ENCODE assay signal across 23 cellular contexts in genomic region chr12:125072496-125072895, GRCh38.
"Had no signal": no experiment of that assay in that cellular context is flagged by ENCODE, and none has a peak within 500 bp of the region (broad histone marks: within the 10 kb centered on the region; RNA-seq: fewer than 3 reads in every experiment).

No MANE protein-coding gene starts in this region.

- DNase-seq: colonic mucosa; cortex of kidney; effector CD8-positive, alpha-beta T cell; effector memory CD8-positive, alpha-beta T cell; endodermal cell; foreskin keratinocyte; gastrocnemius medialis; glutamatergic neuron; heart right ventricle; hippocampal formation; left cardiac atrium; left lung; left ventricle myocardium superior; lower lobe of right lung; mesenchymal stem cell; mucosa of descending colon; naive B cell had no signal

- H3K27me3 ChIP-seq: colonic mucosa, esophagus muscularis mucosa, foreskin keratinocyte, gastrocnemius medialis, heart right ventricle, left lung had no signal

- H3K9me3 Mint-ChIP-seq: dendritic cell treated with granulocyte-macrophage colony-stimulating factor and Interleukin-4, amounts not matched to agents 40 ng/mL and 50 ng/mL, for 4 days; effector memory CD8-positive, alpha-beta T cell; endodermal cell; mesothelial cell of epicardium; naive B cell had no signal

- H3K27ac Mint-ChIP-seq: dendritic cell treated with granulocyte-macrophage colony-stimulating factor and Interleukin-4, amounts not matched to agents 40 ng/mL and 50 ng/mL, for 4 days; effector memory CD8-positive, alpha-beta T cell; endodermal cell; mesothelial cell of epicardium had no signal

- H3K36me3 ChIP-seq: colonic mucosa had no signal

- H3K4me3 Mint-ChIP-seq: dendritic cell treated with granulocyte-macrophage colony-stimulating factor and Interleukin-4, amounts not matched to agents 40 ng/mL and 50 ng/mL, for 4 days; effector memory CD8-positive, alpha-beta T cell; endodermal cell; mesothelial cell of epicardium; naive B cell had no signal

- H3K27me3 Mint-ChIP-seq: dendritic cell treated with granulocyte-macrophage colony-stimulating factor and Interleukin-4, amounts not matched to agents 40 ng/mL and 50 ng/mL, for 4 days; effector memory CD8-positive, alpha-beta T cell; naive B cell had no signal

- ATAC-seq: effector memory CD8-positive, alpha-beta T cell; foreskin keratinocyte; gastrocnemius medialis; heart right ventricle; left cardiac atrium; left lung; left ventricle myocardium superior; lower lobe of right lung; mucosa of descending colon had no signal

- H3K4me1 ChIP-seq: colonic mucosa, foreskin keratinocyte, left lung, lower lobe of right lung had no signal

- FAIRE-seq: endometrium, islet of Langerhans, keratinocyte had no signal

- H3K4me3 ChIP-seq: colonic mucosa, esophagus muscularis mucosa, gastrocnemius medialis, heart right ventricle, left lung, lower lobe of right lung, mucosa of descending colon had no signal

- H3K27ac ChIP-seq: colonic mucosa, esophagus muscularis mucosa, foreskin keratinocyte, gastrocnemius medialis, heart right ventricle, left lung, lower lobe of right lung had no signal

- H3K9me3 ChIP-seq: colonic mucosa, esophagus muscularis mucosa, gastrocnemius medialis, heart right ventricle, left lung, lower lobe of right lung, mucosa of descending colon had no signal
